ENCODE assay signal across 23 cellular contexts in the genomic region with DNA sequence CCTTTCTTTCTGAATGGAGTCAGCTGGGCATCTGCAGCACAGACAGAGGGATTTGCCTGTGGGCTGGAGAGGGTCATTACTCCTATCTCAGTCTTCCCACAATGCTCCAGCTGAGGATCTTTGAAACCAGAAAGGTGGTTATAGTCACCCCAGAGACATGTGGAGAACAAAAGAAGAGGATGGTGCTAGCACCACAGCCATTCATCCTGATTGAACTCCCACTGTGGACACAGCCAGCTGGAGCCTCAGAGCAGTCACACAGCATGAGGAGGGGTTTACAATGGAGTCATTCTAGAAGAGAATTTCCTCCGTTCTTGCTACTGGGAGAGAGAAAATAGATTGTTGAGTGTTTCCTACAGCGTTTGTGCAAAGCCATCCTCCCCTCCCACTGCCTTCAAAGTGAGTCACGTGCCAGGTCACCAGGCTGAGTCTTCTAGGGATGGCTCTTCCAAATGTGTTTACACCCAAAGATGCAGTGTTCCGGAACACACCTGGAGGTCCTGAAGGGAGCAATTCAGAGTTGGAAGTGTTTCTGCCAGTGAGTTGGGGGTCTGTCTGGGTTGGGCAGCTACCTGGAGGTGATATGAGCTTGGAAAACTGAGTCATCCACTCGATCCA. TPM values are rescaled to one million over a fixed set of nuclear protein-coding genes. Genes with fewer than 3 reads are reported as not detected.
DNase-seq lines count a peak whose midpoint lies in the region; ATAC-seq, FAIRE-seq and TF ChIP-seq lines count a peak whose summit lies in the region.
"Had no signal": no experiment of that assay in that cellular context is flagged by ENCODE, and none has a peak within 500 bp of the region (broad histone marks: within the 10 kb centered on the region; RNA-seq: fewer than 3 reads in every experiment).

No MANE protein-coding gene starts in this region.

- TF ChIP-seq POLR2A in Peyer's patch (IDR thresholded peaks at IDR 0.05) = no peak

- FAIRE-seq in astrocyte (lab: Jason Lieb, UNC) = no peak
- FAIRE-seq: GM12891, GM18507, H54, HTR-8/SVneo, K562 had no signal

- no peak for ATAC-seq in activated CD4-positive, alpha-beta T cell treated with anti-CD3 and anti-CD28 coated beads for 36 hours
- no peak for ATAC-seq in activated T-helper 17 cell treated with anti-CD3 and anti-CD28 coated beads, Interleukin-2, amount 50 U/mL, for 72 hours (replicated peaks)
- no peak for ATAC-seq in effector memory CD8-positive, alpha-beta T cell (replicated peaks)
- ATAC-seq: K562, Right ventricle myocardium inferior had no signal

- H3K79me2 ChIP-seq in astrocyte (ENCODE audit: insufficient read depth, low read length) = no peaks in the 10 kb centered on the region

- no peak overlapping the region for H3K4me3 Mint-ChIP-seq in activated CD4-positive, alpha-beta T cell treated with anti-CD3 and anti-CD28 coated beads for 36 hours
- H3K4me3 Mint-ChIP-seq in astrocyte (ENCODE audit: unreplicated experiment) = no peak overlapping the region
- H3K4me3 Mint-ChIP-seq in activated T-helper 17 cell treated with anti-CD3 and anti-CD28 coated beads, Interleukin-2, amount 50 U/mL, for 72 hours = no peak overlapping the region
- H3K4me3 Mint-ChIP-seq in effector memory CD8-positive, alpha-beta T cell = no peak overlapping the region
- H3K4me3 Mint-ChIP-seq: CD4-positive, alpha-beta memory T cell had no signal

- H3K9me3 ChIP-seq in astrocyte (ENCODE audit: insufficient read depth, low read depth, low read length) (no peaks in the 10 kb centered on the region), Peyer's patch (no peaks in the 10 kb centered on the region)

- no peak overlapping the region for H3K4me3 ChIP-seq in astrocyte (ENCODE audit: insufficient read depth, low read depth, low read length)
- H3K4me3 ChIP-seq in Peyer's patch = no peak overlapping the region
- H3K4me3 ChIP-seq: K562 had no signal

- H3K27me3 Mint-ChIP-seq in activated CD4-positive, alpha-beta T cell treated with anti-CD3 and anti-CD28 coated beads for 36 hours = peaks cover 11% of the 10 kb centered on the region
- H3K27me3 Mint-ChIP-seq in astrocyte (ENCODE audit: low read depth, unreplicated experiment) = no peaks in the 10 kb centered on the region
- H3K27me3 Mint-ChIP-seq in activated T-helper 17 cell treated with anti-CD3 and anti-CD28 coated beads, Interleukin-2, amount 50 U/mL, for 72 hours = peaks cover 16% of the 10 kb centered on the region
- peaks cover 38 to 52% of the 10 kb centered on the region in 2 donors for H3K27me3 Mint-ChIP-seq in effector memory CD8-positive, alpha-beta T cell

- DNase-seq in activated CD4-positive, alpha-beta T cell treated with anti-CD3 and anti-CD28 coated beads for 36 hours = peak; percentile 4
- no peak for DNase-seq in activated CD4-positive, alpha-beta T cell treated with anti-CD3 and anti-CD28 coated beads, Interleukin-2, amount 50 U/mL, for 4 hours
- DNase-seq in astrocyte (ENCODE audit: low read depth) (no peak), iPS-NIHi7 (ENCODE audit: extremely low spot score) (peak; percentile 21), Peyer's patch (no peak), NCI-H1436 (lab: John Stamatoyannopoulos, UW) (no peak)
- no peak for DNase-seq in effector memory CD8-positive, alpha-beta T cell
- DNase-seq: 8988T; CD4-positive, alpha-beta memory T cell; DMS79; GF-D8; MV-4-11; NCI-H1417; NCI-H2029; NCI-H2171; NCI-H510A had no signal

- H3K27ac Mint-ChIP-seq in activated CD4-positive, alpha-beta T cell treated with anti-CD3 and anti-CD28 coated beads for 36 hours = no peak overlapping the region
- H3K27ac Mint-ChIP-seq in astrocyte (ENCODE audit: unreplicated experiment) = no peak overlapping the region
- H3K27ac Mint-ChIP-seq in activated T-helper 17 cell treated with anti-CD3 and anti-CD28 coated beads, Interleukin-2, amount 50 U/mL, for 72 hours = no peak overlapping the region
- H3K27ac Mint-ChIP-seq in effector memory CD8-positive, alpha-beta T cell = no peak overlapping the region
- H3K27ac Mint-ChIP-seq: CD4-positive, alpha-beta memory T cell had no signal

- H3K9ac ChIP-seq in astrocyte (ENCODE audit: low read length) = no peak overlapping the region

- POLR2A ChIA-PET in activated CD4-positive, alpha-beta T cell treated with anti-CD3 and anti-CD28 coated beads for 36 hours (lab: Charles Lee) = no interaction called here

- TF ChIP-seq CTCF in astrocyte (IDR thresholded peaks at IDR 0.05; ENCODE audit: insufficient read depth, low read depth, low read length) = no peak
- TF ChIP-seq CTCF in Peyer's patch (IDR thresholded peaks at IDR 0.05) = no peak

- no peak overlapping the region for H3K4me2 ChIP-seq in astrocyte (ENCODE audit: low read length)

- H3K27me3 ChIP-seq in astrocyte (ENCODE audit: insufficient read depth, low read length) (no peaks in the 10 kb centered on the region), Peyer's patch (no peaks in the 10 kb centered on the region)

- H3K36me3 Mint-ChIP-seq in activated CD4-positive, alpha-beta T cell treated with anti-CD3 and anti-CD28 coated beads for 36 hours (ENCODE audit: low read depth) = no peaks in the 10 kb centered on the region
- H3K36me3 Mint-ChIP-seq in astrocyte (ENCODE audit: low read depth, unreplicated experiment) = peaks cover 5% of the 10 kb centered on the region
- H3K36me3 Mint-ChIP-seq in activated T-helper 17 cell treated with anti-CD3 and anti-CD28 coated beads, Interleukin-2, amount 50 U/mL, for 72 hours (ENCODE audit: low read depth) = no peaks in the 10 kb centered on the region
- H3K36me3 Mint-ChIP-seq in effector memory CD8-positive, alpha-beta T cell (ENCODE audit: insufficient read depth) = no peaks in the 10 kb centered on the region
- H3K36me3 Mint-ChIP-seq: CD4-positive, alpha-beta memory T cell had no signal

- H3K36me3 ChIP-seq in astrocyte (ENCODE audit: insufficient read depth, low read length) = no peaks in the 10 kb centered on the region
- H3K36me3 ChIP-seq in Peyer's patch = no peaks in the 10 kb centered on the region

- no peaks in the 10 kb centered on the region for H4K20me1 ChIP-seq in astrocyte (ENCODE audit: insufficient read depth, low read length)

- H3K4me1 Mint-ChIP-seq in activated CD4-positive, alpha-beta T cell treated with anti-CD3 and anti-CD28 coated beads for 36 hours = no peaks in the 10 kb centered on the region
- peaks cover 2% of the 10 kb centered on the region for H3K4me1 Mint-ChIP-seq in astrocyte (ENCODE audit: low read depth, unreplicated experiment)
- H3K4me1 Mint-ChIP-seq in activated T-helper 17 cell treated with anti-CD3 and anti-CD28 coated beads, Interleukin-2, amount 50 U/mL, for 72 hours = no peaks in the 10 kb centered on the region
- H3K4me1 Mint-ChIP-seq in effector memory CD8-positive, alpha-beta T cell (ENCODE audit: low read depth in 2 of 2) = no peaks in the 10 kb centered on the region
- H3K4me1 Mint-ChIP-seq: CD4-positive, alpha-beta memory T cell had no signal

- intact Hi-C loops in activated CD4-positive, alpha-beta T cell treated with anti-CD3 and anti-CD28 coated beads for 36 hours (cut with DNase I, micrococcal nuclease) = no loop called here

- H2AFZ ChIP-seq in astrocyte (ENCODE audit: low read depth, low read length) = peak overlapping the region; percentile 12

- CTCF ChIA-PET in activated CD4-positive, alpha-beta T cell treated with anti-CD3 and anti-CD28 coated beads for 36 hours (lab: Charles Lee) = interaction anchor here (0.6 kb wide), 1 partner anchor 37 kb away, joined by 4 read pairs; no protein-coding TSS in a partner anchor

- H3K4me1 ChIP-seq in astrocyte (ENCODE audit: insufficient read depth, low read length) (peaks cover 16% of the 10 kb centered on the region), Peyer's patch (no peaks in the 10 kb centered on the region)

- no peaks in the 10 kb centered on the region for H3K9me3 Mint-ChIP-seq in activated CD4-positive, alpha-beta T cell treated with anti-CD3 and anti-CD28 coated beads for 36 hours (ENCODE audit: low read depth)
- peaks cover 3% of the 10 kb centered on the region for H3K9me3 Mint-ChIP-seq in astrocyte (ENCODE audit: unreplicated experiment)
- no peaks in the 10 kb centered on the region for H3K9me3 Mint-ChIP-seq in activated T-helper 17 cell treated with anti-CD3 and anti-CD28 coated beads, Interleukin-2, amount 50 U/mL, for 72 hours
- H3K9me3 Mint-ChIP-seq in effector memory CD8-positive, alpha-beta T cell = no peaks in the 10 kb centered on the region
- H3K9me3 Mint-ChIP-seq: CD4-positive, alpha-beta memory T cell had no signal

- peak overlapping the region; percentile 2 for H3K27ac ChIP-seq in astrocyte (ENCODE audit: low read depth, low read length)
- H3K27ac ChIP-seq in Peyer's patch = no peak overlapping the region

RNA-seq across cellular contexts. Expression of a gene that starts 18.9 kb away (rescaled TPM):
- not detected for total RNA-seq in activated CD4-positive, alpha-beta T cell treated with anti-CD3 and anti-CD28 coated beads for 36 hours
- 74.5 and 112 TPM in 2 replicates for total RNA-seq in astrocyte
- total RNA-seq in activated T-helper 17 cell treated with anti-CD3 and anti-CD28 coated beads, Interleukin-2, amount 50 U/mL, for 72 hours = not detected
- total RNA-seq in Peyer's patch = 10 to 100 TPM in 1 of 4 donors, 1 to 10 TPM in 3; 3.0 to 13.3 (median 6.6) TPM
- total RNA-seq: CD4-positive, alpha-beta memory T cell; Right ventricle myocardium inferior had no signal

RNA-seq across cellular contexts. Expression of a gene that starts 57.4 kb away (rescaled TPM):
- total RNA-seq in activated CD4-positive, alpha-beta T cell treated with anti-CD3 and anti-CD28 coated beads for 36 hours = 1 to 10 TPM in 1 of 2 experiments, under 1 TPM in 1; 0.91 to 1.2 TPM
- total RNA-seq in astrocyte = 12.1 and 14.7 TPM in 2 replicates
- 1 to 10 TPM; 2.9 to 3.5 TPM for total RNA-seq in activated T-helper 17 cell treated with anti-CD3 and anti-CD28 coated beads, Interleukin-2, amount 50 U/mL, for 72 hours
- total RNA-seq in Peyer's patch = 10 to 100 TPM in 1 of 4 donors, 1 to 10 TPM in 2, not detected in 1; 2.5 to 17.2 (median 3.2) TPM
- total RNA-seq: Right ventricle myocardium inferior had no signal

Comparison
In these comparisons a context has a peak if more than half of its experiments do, and no peak if none do; other contexts are left out.
1. DNase-seq: peak in activated CD4-positive, alpha-beta T cell treated with anti-CD3 and anti-CD28 coated beads for 36 hours (single experiment) and iPS-NIHi7 (single experiment); none in activated CD4-positive, alpha-beta T cell treated with anti-CD3 and anti-CD28 coated beads, Interleukin-2, amount 50 U/mL, for 4 hours (0 of 2), astrocyte (single experiment), effector memory CD8-positive, alpha-beta T cell (0 of 3), Peyer's patch (0 of 3) and NCI-H1436 (single experiment).